Comparison of ENCODE assay signal across 22 cellular contexts in the genomic region with DNA sequence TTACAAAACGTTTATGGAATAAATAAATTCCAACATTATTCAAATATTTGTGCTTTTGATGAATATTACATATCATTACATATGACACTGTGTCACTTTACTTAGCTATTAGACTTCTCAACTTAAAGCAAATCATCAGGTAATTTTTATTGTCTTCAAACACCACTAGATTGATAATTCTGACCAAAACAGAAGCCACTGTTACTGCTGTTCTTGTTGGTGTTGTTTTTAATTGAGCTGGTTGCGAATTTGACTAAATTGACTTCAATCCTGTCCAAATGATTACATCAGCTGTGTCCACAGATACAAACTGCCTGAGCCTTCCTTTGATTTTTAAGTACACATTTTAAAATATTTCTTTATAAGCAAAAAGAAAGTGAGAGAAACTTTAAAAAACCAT. TPM values are rescaled to one million over a fixed set of nuclear protein-coding genes. Genes with fewer than 3 reads are reported as not detected.
"Had no signal": no experiment of that assay in that cellular context is flagged by ENCODE, and none has a peak within 500 bp of the region (broad histone marks: within the 10 kb centered on the region; RNA-seq: fewer than 3 reads in every experiment).

No MANE protein-coding gene starts in this region.

- ATAC-seq: left colon; lower lobe of right lung; naive thymus-derived CD8-positive, alpha-beta T cell; sciatic nerve; stimulated activated naive CD8-positive, alpha-beta T cell treated with anti-CD3 and anti-CD28 coated beads, Interleukin-15, amount 100 ng/mL, for 72 hours; upper lobe of right lung had no signal

- DNase-seq: dorsolateral prefrontal cortex; effector CD4-positive, alpha-beta T cell; hypothalamus; immature natural killer cell; islet precursor cell; kidney glomerular epithelial cell; left colon; left ventricle myocardium inferior; lower lobe of right lung; naive thymus-derived CD8-positive, alpha-beta T cell; nephron progenitor cell; nucleus accumbens; stimulated activated CD4-positive, alpha-beta T cell treated with anti-CD3 and anti-CD28 coated beads, Interleukin-12 subunit alpha, Interleukin-12 subunit beta, amount 100 ng/mL, for 4 hours; stimulated activated CD4-positive, alpha-beta T cell treated with anti-CD3 and anti-CD28 coated beads, Interleukin-1b, Interleukin-23, amount 100 ng/mL, for 48 hours; stimulated activated CD4-positive, alpha-beta T cell treated with anti-CD3 and anti-CD28 coated beads, Interleukin-4, amount 100 ng/mL, for 1 hour; stimulated activated CD8-positive, alpha-beta memory T cell treated with anti-CD3 and anti-CD28 coated beads, Interleukin-4, amount 100 ng/mL, for 48 hours; stimulated activated naive CD4-positive, alpha-beta T cell; stimulated activated naive CD8-positive, alpha-beta T cell treated with anti-CD3 and anti-CD28 coated beads, Interleukin-15, amount 100 ng/mL, for 72 hours; transverse colon; upper lobe of right lung; uterus had no signal

RNA-seq across cellular contexts. Expression of gene PRKD1, which starts 29.2 kb away (rescaled TPM):
- total RNA-seq: naive thymus-derived CD8-positive, alpha-beta T cell had no signal
